ENCODE assay signal across 18 cellular contexts in the genomic region with DNA sequence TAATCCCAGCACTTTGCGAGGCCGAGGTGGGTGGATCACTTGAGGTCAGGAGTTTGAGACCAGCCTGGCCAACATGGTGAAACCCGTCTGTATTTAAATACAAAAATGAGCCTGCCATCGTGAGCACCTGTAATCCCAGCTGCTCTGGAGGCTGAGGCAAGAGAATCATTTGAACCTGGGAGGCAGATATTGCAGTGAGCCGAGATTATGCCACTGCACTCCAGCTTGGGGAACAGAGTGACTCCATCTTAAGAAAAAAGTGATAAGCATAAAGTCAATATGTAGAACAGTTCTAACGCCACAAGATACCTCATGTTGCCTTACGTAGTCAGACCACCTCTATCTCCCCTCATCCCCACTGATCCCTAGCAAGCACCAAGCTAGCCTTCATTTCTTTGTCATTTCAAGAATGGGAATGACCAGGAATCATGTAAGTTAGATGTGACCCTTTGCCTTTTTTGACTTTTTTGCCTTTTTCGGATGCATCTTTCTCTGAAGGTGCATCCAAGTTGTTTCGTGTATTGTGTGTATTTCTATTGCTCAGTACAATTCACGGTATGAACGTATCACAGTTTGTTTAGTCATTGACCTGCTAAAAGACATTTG. TPM values are rescaled to one million over a fixed set of nuclear protein-coding genes. Genes with fewer than 3 reads are reported as not detected.
A peak's percentile ranks its signal among the peaks of the same experiment; 100 is the strongest.
DNase-seq lines count a peak whose midpoint lies in the region; ATAC-seq and TF ChIP-seq lines count a peak whose summit lies in the region.
"Had no signal": no experiment of that assay in that cellular context is flagged by ENCODE, and none has a peak within 500 bp of the region (broad histone marks: within the 10 kb centered on the region; RNA-seq: fewer than 3 reads in every experiment).

No MANE protein-coding gene starts in this region.

- H3K4me2 ChIP-seq in mammary epithelial cell (ENCODE audit: insufficient read depth, low read depth, low read length), result no peak overlapping the region

- H3K4me1 ChIP-seq in Panc1 (ENCODE audit: control insufficient read depth, insufficient read depth, low read length) (peaks cover 66% of the 10 kb centered on the region), prostate gland (replicated peaks) (peaks cover 3% of the 10 kb centered on the region), mammary epithelial cell (ENCODE audit: insufficient read depth, low read length) (peaks cover 15% of the 10 kb centered on the region)

- H3K9ac ChIP-seq in mammary epithelial cell (ENCODE audit: insufficient read depth, low read length), result no peak overlapping the region

- in situ Hi-C loops in Panc1 (cut with HindIII; ENCODE audit: low pct_unique_long_range_greater_than_20kb, low sequenced_read_pairs) (no loop called here), mammary epithelial cell (cut with MboI; ENCODE audit: low sequenced_read_pairs in 2 of 2) (no loop called here)

- CTCF ChIA-PET in Panc1 (lab: Charles Lee) (interaction anchor here (0.6 kb wide), 1 partner anchor 73 kb away, joined by 9 read pairs; no protein-coding TSS in a partner anchor), mammary epithelial cell (lab: Charles Lee; ENCODE audit: low non-redundant PET) (interaction anchor here (0.6 kb wide), 1 partner anchor 20 kb away, joined by 10 read pairs; no protein-coding TSS in a partner anchor)

- POLR2A ChIA-PET in Panc1 (lab: Charles Lee), result no interaction called here

- DNase-seq in CD14-positive monocyte (ENCODE audit: low spot score), result no peak
- DNase-seq in ELR (ENCODE audit: low read depth), result peak; percentile 35
- no peak for DNase-seq in Panc1 (ENCODE audit: low read depth, low spot score)
- no peak for DNase-seq in central memory CD8-positive, alpha-beta T cell (ENCODE audit: low spot score in 2 of 2)
- no peak for DNase-seq in HPDE6-E6E7 (ENCODE audit: extremely low spot score)
- DNase-seq in prostate gland (ENCODE audit: low spot score), result no peak
- DNase-seq in mammary epithelial cell, result no peak
- DNase-seq in activated T-helper 2 cell treated with anti-CD3 and anti-CD28 coated beads, Interferon-gamma antibody, Interleukin-2, Interleukin-4, amounts not matched to agents 10 μg/mL and 5 μg/mL and 100 μg/mL, durations not matched to agents 14 hours and 24 hours and 36 hours (ENCODE audit: low spot score), result no peak
- DNase-seq: activated CD8-positive, alpha-beta memory T cell treated with anti-CD3 and anti-CD28 coated beads for 24 hours; C1 segment of cervical spinal cord; central memory CD4-positive, alpha-beta T cell; Karpas-422; NCI-H1694 treated with DMSO at 0.1 percent for 48 hours; NCI-H69; right cardiac atrium; T-helper 9 cell; trophoblast cell had no signal

- H3K36me3 ChIP-seq in Panc1 (ENCODE audit: control insufficient read depth, insufficient read depth, low read length) (peaks cover 19% of the 10 kb centered on the region), prostate gland (no peaks in the 10 kb centered on the region), mammary epithelial cell (ENCODE audit: insufficient read depth, low read length) (peaks cover 41% of the 10 kb centered on the region)

- H4K20me1 ChIP-seq in mammary epithelial cell (ENCODE audit: insufficient read depth, low read length), result peaks cover 3% of the 10 kb centered on the region

- no peak overlapping the region for H3K4me3 Mint-ChIP-seq in CD14-positive monocyte
- no peak overlapping the region for H3K4me3 Mint-ChIP-seq in central memory CD8-positive, alpha-beta T cell
- no peak overlapping the region for H3K4me3 Mint-ChIP-seq in activated T-helper 2 cell treated with anti-CD3 and anti-CD28 coated beads, Interferon-gamma antibody, Interleukin-2, Interleukin-4, amounts not matched to agents 10 μg/mL and 5 μg/mL and 100 μg/mL, durations not matched to agents 14 hours and 24 hours and 36 hours (ENCODE audit: low read depth)

- no peak for TF ChIP-seq POLR2A in prostate gland (IDR thresholded peaks at IDR 0.05)

- ATAC-seq in Panc1, result 0 out of 2 replicates have a peak, but pooled peaks have one; percentile 4
- ATAC-seq in central memory CD8-positive, alpha-beta T cell (replicated peaks; ENCODE audit: extremely low read depth, poor library complexity, severe bottlenecking), result no peak
- ATAC-seq: activated naive CD4-positive, alpha-beta T cell treated with anti-CD3 and anti-CD28 coated beads, Interleukin-2, amount 50 U/mL, for 72 hours; right cardiac atrium had no signal

- H3K27me3 Mint-ChIP-seq in CD14-positive monocyte (ENCODE audit: low read depth in 3 of 3), result no peaks in the 10 kb centered on the region
- no peaks in the 10 kb centered on the region for H3K27me3 Mint-ChIP-seq in central memory CD8-positive, alpha-beta T cell
- H3K27me3 Mint-ChIP-seq in activated T-helper 2 cell treated with anti-CD3 and anti-CD28 coated beads, Interferon-gamma antibody, Interleukin-2, Interleukin-4, amounts not matched to agents 10 μg/mL and 5 μg/mL and 100 μg/mL, durations not matched to agents 14 hours and 24 hours and 36 hours (ENCODE audit: low read depth), result no peaks in the 10 kb centered on the region

- H3K9me3 ChIP-seq in Panc1 (ENCODE audit: control insufficient read depth, insufficient read depth, low read depth, low read length), result no peaks in the 10 kb centered on the region
- H3K9me3 ChIP-seq in prostate gland, result no peaks in the 10 kb centered on the region
- H3K9me3 ChIP-seq in mammary epithelial cell (replicated peaks; ENCODE audit: insufficient read depth, low read length), result no peaks in the 10 kb centered on the region

- H3K9me3 Mint-ChIP-seq in CD14-positive monocyte, result no peaks in the 10 kb centered on the region
- no peaks in the 10 kb centered on the region for H3K9me3 Mint-ChIP-seq in central memory CD8-positive, alpha-beta T cell
- H3K9me3 Mint-ChIP-seq in activated T-helper 2 cell treated with anti-CD3 and anti-CD28 coated beads, Interferon-gamma antibody, Interleukin-2, Interleukin-4, amounts not matched to agents 10 μg/mL and 5 μg/mL and 100 μg/mL, durations not matched to agents 14 hours and 24 hours and 36 hours, result no peaks in the 10 kb centered on the region
- H3K9me3 Mint-ChIP-seq: activated naive CD4-positive, alpha-beta T cell treated with anti-CD3 and anti-CD28 coated beads, Interleukin-2, amount 50 U/mL, for 72 hours had no signal

- no TSS peak for BruUV-seq in Panc1 (replicated peaks; lab: Mats Ljungman, UMichigan)
- no TSS peak for BruUV-seq in mammary epithelial cell (replicated peaks; lab: Mats Ljungman, UMichigan)

- no peak for TF ChIP-seq CTCF in CD14-positive monocyte (IDR thresholded peaks at IDR 0.05)
- no peak for TF ChIP-seq CTCF in Panc1 (IDR thresholded peaks at IDR 0.05)
- TF ChIP-seq CTCF in prostate gland (IDR thresholded peaks at IDR 0.05), result no peak
- no peak for TF ChIP-seq CTCF in mammary epithelial cell (conservative IDR thresholded peaks at IDR 0.05 in 1 of 2, IDR thresholded peaks at IDR 0.05 in 1 of 2; ENCODE audit: extremely low read depth in 1 of 2, insufficient read depth in 1 of 2, low read depth in 1 of 2, low read length in 2 of 2)

- H3K27ac ChIP-seq in Panc1 (ENCODE audit: low read length), result peak overlapping the region; percentile 61
- no peak overlapping the region for H3K27ac ChIP-seq in prostate gland
- no peak overlapping the region for H3K27ac ChIP-seq in mammary epithelial cell (ENCODE audit: insufficient read depth, low read depth, low read length)

- peaks cover 65% of the 10 kb centered on the region for H3K79me2 ChIP-seq in mammary epithelial cell (ENCODE audit: insufficient read depth, low read length)

- H2AFZ ChIP-seq in mammary epithelial cell (ENCODE audit: low read depth, low read length), result no peak overlapping the region

- H3K27ac Mint-ChIP-seq in CD14-positive monocyte, result peak overlapping the region in 5 of 7 donors; percentile 13 to 76 (median 51)
- peak overlapping the region; percentile 29 for H3K27ac Mint-ChIP-seq in central memory CD8-positive, alpha-beta T cell (ENCODE audit: low read depth)
- no peak overlapping the region for H3K27ac Mint-ChIP-seq in activated T-helper 2 cell treated with anti-CD3 and anti-CD28 coated beads, Interferon-gamma antibody, Interleukin-2, Interleukin-4, amounts not matched to agents 10 μg/mL and 5 μg/mL and 100 μg/mL, durations not matched to agents 14 hours and 24 hours and 36 hours

- H3K4me1 Mint-ChIP-seq in CD14-positive monocyte, result peaks cover 52% of the 10 kb centered on the region
- H3K4me1 Mint-ChIP-seq in central memory CD8-positive, alpha-beta T cell, result peaks cover 62% of the 10 kb centered on the region
- peaks cover 55% of the 10 kb centered on the region for H3K4me1 Mint-ChIP-seq in activated T-helper 2 cell treated with anti-CD3 and anti-CD28 coated beads, Interferon-gamma antibody, Interleukin-2, Interleukin-4, amounts not matched to agents 10 μg/mL and 5 μg/mL and 100 μg/mL, durations not matched to agents 14 hours and 24 hours and 36 hours (ENCODE audit: low read depth)

- H3K4me3 ChIP-seq in Panc1 (ENCODE audit: low read depth in 2 of 2, low read length in 2 of 2) (no peak overlapping the region), prostate gland (no peak overlapping the region), mammary epithelial cell (replicated peaks in 1 of 3; ENCODE audit: insufficient read depth in 1 of 3, low read depth in 2 of 3, low read length in 3 of 3) (no peak overlapping the region)

- intact Hi-C loops in CD14-positive monocyte (cut with micrococcal nuclease), result loop anchor here (10.0 kb wide), 2 partner anchors 167 to 367 kb away; a partner anchor contains a TSS
- intact Hi-C loops in Panc1 (cut with micrococcal nuclease; ENCODE audit: unreplicated experiment), result no loop called here
- intact Hi-C loops in prostate gland (cut with DNase I), result loop anchor here (10.0 kb wide), 1 partner anchor 167 kb away; a partner anchor contains a TSS
- intact Hi-C loops in mammary epithelial cell (cut with micrococcal nuclease), result no loop called here
- intact Hi-C loops in activated T-helper 2 cell treated with anti-CD3 and anti-CD28 coated beads, Interferon-gamma antibody, Interleukin-2, Interleukin-4, amounts not matched to agents 10 μg/mL and 5 μg/mL and 100 μg/mL, durations not matched to agents 14 hours and 24 hours and 36 hours (cut with micrococcal nuclease), result loop anchor here (10.0 kb wide), 1 partner anchor 213 kb away; no protein-coding TSS in a partner anchor

- H3K27me3 ChIP-seq in Panc1 (ENCODE audit: control insufficient read depth, insufficient read depth, low read length) (no peaks in the 10 kb centered on the region), prostate gland (replicated peaks; ENCODE audit: insufficient read depth) (no peaks in the 10 kb centered on the region), mammary epithelial cell (ENCODE audit: insufficient read depth, low read length) (no peaks in the 10 kb centered on the region)

- H3K36me3 Mint-ChIP-seq in CD14-positive monocyte, result peaks cover 57 to 66% of the 10 kb centered on the region in 2 donors
- peaks cover 63% of the 10 kb centered on the region for H3K36me3 Mint-ChIP-seq in central memory CD8-positive, alpha-beta T cell (ENCODE audit: insufficient read depth)
- H3K36me3 Mint-ChIP-seq in activated T-helper 2 cell treated with anti-CD3 and anti-CD28 coated beads, Interferon-gamma antibody, Interleukin-2, Interleukin-4, amounts not matched to agents 10 μg/mL and 5 μg/mL and 100 μg/mL, durations not matched to agents 14 hours and 24 hours and 36 hours (ENCODE audit: low read depth), result peaks cover 93% of the 10 kb centered on the region

- dilution Hi-C loops in mammary epithelial cell (cut with HindIII; ENCODE audit: low sequenced_read_pairs), result no loop called here

- 84% methylated on average over 11 of the region's 11 CpGs for WGBS in prostate gland
- 97% methylated on average over 11 of the region's 11 CpGs for WGBS in mammary epithelial cell (ENCODE audit: low coverage, missing lambda C conversion rate)

RNA-seq across cellular contexts. Expression of a gene that starts 6.4 kb away (rescaled TPM):
- polyA plus RNA-seq in CD14-positive monocyte, result 1,000 to 10,000 TPM; 1,417 to 1,781 TPM
- 702 TPM for total RNA-seq in Panc1 (2021; ENCODE audit: unreplicated experiment)
- 355 TPM for polyA plus RNA-seq in Panc1 (2012; ENCODE audit: insufficient read length)
- total RNA-seq in prostate gland, result 1,000 to 10,000 TPM in 1 of 2 donors, 100 to 1,000 TPM in 1; 338 to 1,109 TPM
- 100 to 1,000 TPM; 422 to 818 TPM for total RNA-seq in mammary epithelial cell
- 1,234 TPM for polyA plus RNA-seq in mammary epithelial cell
- polyA minus RNA-seq in mammary epithelial cell, result 245 TPM
- 1,112 and 1,127 TPM in 2 replicates for total RNA-seq in activated T-helper 2 cell treated with anti-CD3 and anti-CD28 coated beads, Interferon-gamma antibody, Interleukin-2, Interleukin-4, amounts not matched to agents 10 μg/mL and 5 μg/mL and 100 μg/mL, durations not matched to agents 14 hours and 24 hours and 36 hours

RNA-seq across cellular contexts. Expression of a gene that starts 12.9 kb away (rescaled TPM):
- polyA plus RNA-seq in CD14-positive monocyte (1 to 10 TPM; 1.0 to 6.8 TPM), mammary epithelial cell (1.5 TPM)
- total RNA-seq in Panc1 (2021; ENCODE audit: unreplicated experiment) (136 TPM), prostate gland (10 to 100 TPM; 26.5 to 31.5 TPM), mammary epithelial cell (1 to 10 TPM; 1.6 to 2.2 TPM)
- polyA plus RNA-seq in Panc1 (2012; ENCODE audit: insufficient read length), result 157 TPM
- polyA minus RNA-seq in mammary epithelial cell, result not detected
- total RNA-seq in activated T-helper 2 cell treated with anti-CD3 and anti-CD28 coated beads, Interferon-gamma antibody, Interleukin-2, Interleukin-4, amounts not matched to agents 10 μg/mL and 5 μg/mL and 100 μg/mL, durations not matched to agents 14 hours and 24 hours and 36 hours, result 1.3 and 1.7 TPM in 2 replicates

Comparison
In these comparisons a context has a peak if more than half of its experiments do, and no peak if none do; other contexts are left out.
1. RNA of a gene that starts 12.9 kb away (total RNA-seq): 136 TPM in Panc1 (single experiment) and 26.5 to 31.5 TPM in prostate gland; 1.6 to 2.2 TPM in mammary epithelial cell and 1.3 to 1.7 TPM in activated T-helper 2 cell treated with anti-CD3 and anti-CD28 coated beads, Interferon-gamma antibody, Interleukin-2, Interleukin-4, amounts not matched to agents 10 μg/mL and 5 μg/mL and 100 μg/mL, durations not matched to agents 14 hours and 24 hours and 36 hours; every median in the first group is over 4 times any median in the second.
2. intact Hi-C loops: an anchor here in CD14-positive monocyte (10.0 kb wide), prostate gland (10.0 kb wide) and activated T-helper 2 cell treated with anti-CD3 and anti-CD28 coated beads, Interferon-gamma antibody, Interleukin-2, Interleukin-4, amounts not matched to agents 10 μg/mL and 5 μg/mL and 100 μg/mL, durations not matched to agents 14 hours and 24 hours and 36 hours (10.0 kb wide); none called in Panc1 and mammary epithelial cell.